ENCODE assay signal across 11 cellular contexts in the genomic region with DNA sequence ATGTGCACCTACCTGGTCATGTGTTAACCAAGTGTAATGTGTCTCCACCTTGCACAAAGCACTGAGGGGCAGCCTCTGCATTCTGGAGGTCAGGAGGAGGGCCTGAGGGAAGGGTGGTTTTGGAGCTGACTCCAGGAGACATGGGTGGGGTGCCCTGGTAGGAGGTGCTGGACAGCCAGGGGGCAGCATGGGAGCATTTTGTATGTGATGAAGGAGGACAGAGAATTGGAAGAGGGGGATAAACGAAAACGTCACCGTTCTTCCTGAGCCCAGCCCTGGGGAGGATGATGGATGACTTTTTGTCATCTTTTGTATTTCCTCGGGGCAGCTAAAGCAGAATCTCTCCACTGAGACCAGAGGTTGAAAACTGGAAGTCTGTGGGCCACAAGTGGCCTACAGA.
DNase-seq lines count a peak whose midpoint lies in the region; ATAC-seq and TF ChIP-seq lines count a peak whose summit lies in the region.
"Had no signal": no experiment of that assay in that cellular context is flagged by ENCODE, and none has a peak within 500 bp of the region (broad histone marks: within the 10 kb centered on the region; RNA-seq: fewer than 3 reads in every experiment).

No MANE protein-coding gene starts in this region.

- no TSS peak for BruUV-seq in Calu3 (replicated peaks; lab: Mats Ljungman, UMichigan)

- H3K27ac ChIP-seq in testis: no peak overlapping the region

- H3K9me3 Mint-ChIP-seq in Calu3 (ENCODE audit: low read depth, unreplicated experiment) (no peaks in the 10 kb centered on the region), mesothelial cell of epicardium (no peaks in the 10 kb centered on the region)
- H3K9me3 Mint-ChIP-seq: stimulated activated naive B cell treated with anti-CD40 and anti-IgM and Interleukin-4, amounts not matched to agents 10 μg/mL and 1 μg/mL and 100 μg/mL, for 72 hours had no signal

- intact Hi-C loops in Calu3 (cut with micrococcal nuclease; ENCODE audit: unreplicated experiment) (no loop called here), testis (cut with DNase I; ENCODE audit: low total_unique reads) (no loop called here)

- H3K27me3 ChIP-seq in testis: no peaks in the 10 kb centered on the region

- H3K4me3 Mint-ChIP-seq in Calu3 (ENCODE audit: low read depth, unreplicated experiment) (no peak overlapping the region), mesothelial cell of epicardium (no peak overlapping the region)
- H3K4me3 Mint-ChIP-seq: stimulated activated naive B cell treated with anti-CD40 and anti-IgM and Interleukin-4, amounts not matched to agents 10 μg/mL and 1 μg/mL and 100 μg/mL, for 72 hours had no signal

- H3K4me1 Mint-ChIP-seq in Calu3 (ENCODE audit: low read depth, unreplicated experiment): no peaks in the 10 kb centered on the region
- H3K4me1 Mint-ChIP-seq in mesothelial cell of epicardium: peaks cover 9% of the 10 kb centered on the region

- no peak for TF ChIP-seq POLR2A in testis (IDR thresholded peaks at IDR 0.05)

- 52 to 61% methylated on average over 4 of the region's 4 CpGs for WGBS in testis, 2 donors

- CTCF ChIA-PET in Calu3 (lab: Charles Lee): no interaction called here

- H3K27me3 Mint-ChIP-seq in Calu3 (ENCODE audit: unreplicated experiment): no peaks in the 10 kb centered on the region
- no peaks in the 10 kb centered on the region for H3K27me3 Mint-ChIP-seq in mesothelial cell of epicardium (ENCODE audit: low read depth)
- H3K27me3 Mint-ChIP-seq: stimulated activated naive B cell treated with anti-CD40 and anti-IgM and Interleukin-4, amounts not matched to agents 10 μg/mL and 1 μg/mL and 100 μg/mL, for 72 hours had no signal

- no peaks in the 10 kb centered on the region for H3K36me3 ChIP-seq in testis (ENCODE audit: low read depth, missing control alignments)

- TF ChIP-seq CTCF in Calu3 (IDR thresholded peaks at IDR 0.05; ENCODE audit: unreplicated experiment): peak; percentile 13
- peak; percentile 27 for TF ChIP-seq CTCF in mesothelial cell of epicardium (IDR thresholded peaks at IDR 0.05; ENCODE audit: unreplicated experiment)
- no peak for TF ChIP-seq CTCF in testis (IDR thresholded peaks at IDR 0.05)

- DNase-seq in Calu3: peak; percentile 50
- peak; percentile 19 for DNase-seq in HuH-7.5 (ENCODE audit: low spot score)
- DNase-seq in dermis blood vessel endothelial cell: peak; percentile 30
- peak in 1 of 2 experiments; percentile 41 for DNase-seq in mesothelial cell of epicardium (ENCODE audit: low spot score in 2 of 2, unreplicated experiment in 2 of 2)
- DNase-seq in testis: no peak
- DNase-seq in NCI-H226: no peak
- no peak for DNase-seq in inferior parietal cortex (ENCODE audit: extremely low spot score)
- DNase-seq: foreskin melanocyte; SHP77 treated with DMSO at 0.1 percent for 48 hours; stimulated activated naive B cell treated with anti-CD40 and anti-IgM and Interleukin-4, amounts not matched to agents 10 μg/mL and 1 μg/mL and 100 μg/mL, for 72 hours had no signal

- H3K27ac Mint-ChIP-seq in Calu3 (ENCODE audit: unreplicated experiment) (no peak overlapping the region), mesothelial cell of epicardium (no peak overlapping the region)
- H3K27ac Mint-ChIP-seq: stimulated activated naive B cell treated with anti-CD40 and anti-IgM and Interleukin-4, amounts not matched to agents 10 μg/mL and 1 μg/mL and 100 μg/mL, for 72 hours had no signal

- no peaks in the 10 kb centered on the region for H3K36me3 Mint-ChIP-seq in Calu3 (ENCODE audit: insufficient read depth, unreplicated experiment)
- H3K36me3 Mint-ChIP-seq in mesothelial cell of epicardium: no peaks in the 10 kb centered on the region

- no peak for ATAC-seq in GM18519 (IDR thresholded peaks at IDR 0.05; ENCODE audit: low FRiP score, unreplicated experiment)
- ATAC-seq: stimulated activated naive B cell treated with anti-CD40 and anti-IgM and Interleukin-4, amounts not matched to agents 10 μg/mL and 1 μg/mL and 100 μg/mL, for 72 hours had no signal

- no peaks in the 10 kb centered on the region for H3K9me3 ChIP-seq in testis

- H3K4me1 ChIP-seq in testis: no peaks in the 10 kb centered on the region

- no peak overlapping the region for H3K4me3 ChIP-seq in testis

Comparison
In these comparisons a context has a peak if more than half of its experiments do, and no peak if none do; other contexts are left out.
1. DNase-seq: peak in Calu3 (single experiment), HuH-7.5 (single experiment) and dermis blood vessel endothelial cell (single experiment); none in testis (single experiment), NCI-H226 (single experiment) and inferior parietal cortex (single experiment).
2. CTCF ChIP-seq: peak in Calu3 (single experiment) and mesothelial cell of epicardium (single experiment); none in testis (0 of 3).